18 cellular contexts compared by ENCODE assay signal in the genomic region with DNA sequence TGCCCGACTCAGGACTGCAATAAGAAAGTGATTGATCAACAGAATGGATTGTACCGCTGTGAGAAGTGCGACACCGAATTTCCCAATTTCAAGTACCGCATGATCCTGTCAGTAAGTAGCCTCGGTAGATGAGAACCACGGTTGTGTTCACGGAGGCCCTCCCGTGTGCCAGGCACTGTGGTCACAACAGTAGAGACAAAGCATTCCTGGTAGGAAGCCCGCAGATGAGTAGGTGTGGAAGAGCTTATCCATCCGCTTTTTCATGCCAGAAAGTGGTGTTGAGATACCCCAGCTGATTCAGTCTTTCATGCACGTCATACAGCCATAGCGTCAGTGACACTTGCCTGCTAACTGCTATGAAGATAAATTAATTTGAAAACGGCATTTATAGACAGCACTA. TPM values are rescaled to one million over a fixed set of nuclear protein-coding genes. Genes with fewer than 3 reads are reported as not detected.
A peak's percentile ranks its signal among the peaks of the same experiment; 100 is the strongest.
DNase-seq lines count a peak whose midpoint lies in the region; ATAC-seq, FAIRE-seq and TF ChIP-seq lines count a peak whose summit lies in the region.
"Had no signal": no experiment of that assay in that cellular context is flagged by ENCODE, and none has a peak within 500 bp of the region (broad histone marks: within the 10 kb centered on the region; RNA-seq: fewer than 3 reads in every experiment).

No MANE protein-coding gene starts in this region.

- intact Hi-C loops in GM12878 (cut with micrococcal nuclease; ENCODE audit: unreplicated experiment) = no loop called here
- intact Hi-C loops in heart left ventricle (cut with DNase I) = no loop called here
- intact Hi-C loops in right cardiac atrium (cut with DNase I) = loop anchor here in 1 of 4 donors (10.0 kb wide), 1 partner anchor 94 kb away; no protein-coding TSS in a partner anchor
- intact Hi-C loops in upper lobe of right lung (cut with DNase I) = no loop called here

- RAD21 ChIA-PET in GM12878 (lab: Charles Lee; ENCODE audit: unreplicated experiment) = no interaction called here

- TF ChIP-seq EP300 in GM12878 (IDR thresholded peaks at IDR 0.05; ENCODE audit: borderline replicate concordance in 1 of 2, control insufficient read depth in 1 of 2, low read depth in 2 of 2, low read length in 2 of 2) = no peak

- H3K27me3 ChIP-seq in GM12878 (replicated peaks in 1 of 2; ENCODE audit: control insufficient read depth in 2 of 2, insufficient read depth in 2 of 2, low read length in 1 of 2) = no peaks in the 10 kb centered on the region
- H3K27me3 ChIP-seq in heart left ventricle = no peaks in the 10 kb centered on the region
- H3K27me3 ChIP-seq in right cardiac atrium (ENCODE audit: control insufficient read depth, insufficient read depth) = no peaks in the 10 kb centered on the region
- H3K27me3 ChIP-seq in upper lobe of right lung = no peaks in the 10 kb centered on the region
- H3K27me3 ChIP-seq: BLaER1 treated with 17β-estradiol and CSF1 and Interleukin-3, amounts not matched to agents 10 nM and 100 nM had no signal

- no peak overlapping the region for H3K4me2 ChIP-seq in GM12878 (ENCODE audit: control insufficient read depth, insufficient read depth)
- H3K4me2 ChIP-seq: BLaER1 treated with 17β-estradiol and CSF1 and Interleukin-3, amounts not matched to agents 10 nM and 100 nM had no signal

- H3K27ac ChIP-seq in GM12878 (ENCODE audit: control insufficient read depth, insufficient read depth) (no peak overlapping the region), heart left ventricle (peak overlapping the region in 1 of 12 donors; percentile 25), right cardiac atrium (ENCODE audit: low read length) (peak overlapping the region; percentile 10), upper lobe of right lung (no peak overlapping the region)
- H3K27ac ChIP-seq: BLaER1 treated with 17β-estradiol and CSF1 and Interleukin-3, amounts not matched to agents 10 nM and 100 nM had no signal

- TF ChIP-seq CTCF in GM12878 (IDR thresholded peaks at IDR 0.05 in 2 of 3, conservative IDR thresholded peaks at IDR 0.05 in 1 of 3; ENCODE audit: control insufficient read depth in 2 of 3, extremely low read depth in 1 of 3, insufficient read depth in 1 of 3, low read depth in 3 of 3, low read length in 3 of 3) = no peak
- TF ChIP-seq CTCF in heart left ventricle (IDR thresholded peaks at IDR 0.05) = no peak
- TF ChIP-seq CTCF in upper lobe of right lung (IDR thresholded peaks at IDR 0.05) = no peak
- TF ChIP-seq CTCF in progenitor cell of endocrine pancreas (IDR thresholded peaks at IDR 0.05; ENCODE audit: unreplicated experiment) = no peak

- H3K36me3 Mint-ChIP-seq in progenitor cell of endocrine pancreas (ENCODE audit: insufficient read depth) = peaks cover 56% of the 10 kb centered on the region

- H3K4me3 ChIP-seq in GM12878 (no peak overlapping the region), heart left ventricle (no peak overlapping the region), right cardiac atrium (ENCODE audit: low read length) (no peak overlapping the region), upper lobe of right lung (no peak overlapping the region)
- H3K4me3 ChIP-seq: BLaER1 treated with 17β-estradiol and CSF1 and Interleukin-3, amounts not matched to agents 10 nM and 100 nM had no signal

- no peak overlapping the region for H3K4me3 Mint-ChIP-seq in progenitor cell of endocrine pancreas (ENCODE audit: low read depth)
- H3K4me3 Mint-ChIP-seq: B cell, H9 had no signal

- BruUV-seq in GM12878 (replicated peaks; lab: Mats Ljungman, UMichigan) = TSS peak; percentile 14

- in situ Hi-C loops in GM12878 (cut with MboI) = no loop called here

- H3K9me3 ChIP-seq in GM12878 (replicated peaks; ENCODE audit: control insufficient read depth, insufficient read depth, low read length) = no peaks in the 10 kb centered on the region; the same call in 2 of the 3 replicates
- H3K9me3 ChIP-seq in heart left ventricle = peaks cover 0 to 9% (median 0%) of the 10 kb centered on the region in 12 donors
- no peaks in the 10 kb centered on the region for H3K9me3 ChIP-seq in right cardiac atrium (ENCODE audit: control insufficient read depth, low read length)
- no peaks in the 10 kb centered on the region for H3K9me3 ChIP-seq in upper lobe of right lung

- H3K36me3 ChIP-seq in GM12878 (ENCODE audit: control insufficient read depth in 2 of 2, insufficient read depth in 2 of 2, low read length in 1 of 2) = peaks cover 14 to 43% of the 10 kb centered on the region in 2 experiments
- peaks cover 0 to 100% (median 97%) of the 10 kb centered on the region in 9 donors for H3K36me3 ChIP-seq in heart left ventricle
- H3K36me3 ChIP-seq in upper lobe of right lung = peaks cover 97% of the 10 kb centered on the region

- no peak for TF ChIP-seq POLR2A in GM12878 (IDR thresholded peaks at IDR 0.05; ENCODE audit: low read depth, low read length)
- no peak for TF ChIP-seq POLR2A in heart left ventricle (IDR thresholded peaks at IDR 0.05)

- no peaks in the 10 kb centered on the region for H3K27me3 Mint-ChIP-seq in progenitor cell of endocrine pancreas
- H3K27me3 Mint-ChIP-seq: B cell; CD8-positive, alpha-beta memory T cell had no signal

- H3K9me3 Mint-ChIP-seq in progenitor cell of endocrine pancreas (ENCODE audit: low read depth) = peaks cover 12% of the 10 kb centered on the region
- H3K9me3 Mint-ChIP-seq: CD8-positive, alpha-beta memory T cell; H9 had no signal

- H3K9ac ChIP-seq in GM12878 (ENCODE audit: control insufficient read depth, insufficient read depth, low read length) = no peak overlapping the region
- H3K9ac ChIP-seq: BLaER1 treated with 17β-estradiol and CSF1 and Interleukin-3, amounts not matched to agents 10 nM and 100 nM had no signal

- no peak overlapping the region for H3K27ac Mint-ChIP-seq in progenitor cell of endocrine pancreas
- H3K27ac Mint-ChIP-seq: B cell, H9 had no signal

- no peaks in the 10 kb centered on the region for H3K79me2 ChIP-seq in GM12878 (ENCODE audit: control insufficient read depth, insufficient read depth, low read length)

- CTCF ChIA-PET in GM12878 (lab: Yijun Ruan, JAX) = interaction anchor here (0.7 kb wide), 1 partner anchor 17 kb away, joined by 3 read pairs; no protein-coding TSS in a partner anchor

- H2AFZ ChIP-seq in GM12878 (ENCODE audit: control insufficient read depth, low read depth, low read length) = no peak overlapping the region

- DNase-seq in GM12878 (ENCODE audit: low read depth, low spot score) (no peak), heart left ventricle (no peak), right cardiac atrium (peak in 2 of 3 donors; percentile 57 to 66), upper lobe of right lung (peak; percentile 20), progenitor cell of endocrine pancreas (ENCODE audit: low spot score, unreplicated experiment) (no peak)
- DNase-seq: COR-L47, DMS 273 treated with DMSO at 0.1 percent for 48 hours, DMS53, DND-41, EL, H9 had no signal

- no peaks in the 10 kb centered on the region for H3K4me1 Mint-ChIP-seq in progenitor cell of endocrine pancreas (ENCODE audit: low read depth)
- H3K4me1 Mint-ChIP-seq: B cell, H9 had no signal

- FAIRE-seq in GM12878 (lab: Jason Lieb, UNC) = no peak
- FAIRE-seq: GM12891, GM19239, H1 had no signal

- H3K4me1 ChIP-seq in GM12878 (ENCODE audit: control insufficient read depth, insufficient read depth, low read length) (no peaks in the 10 kb centered on the region), heart left ventricle (no peaks in the 10 kb centered on the region), right cardiac atrium (ENCODE audit: control insufficient read depth, insufficient read depth, low read length) (no peaks in the 10 kb centered on the region), upper lobe of right lung (no peaks in the 10 kb centered on the region)
- H3K4me1 ChIP-seq: BLaER1 treated with 17β-estradiol and CSF1 and Interleukin-3, amounts not matched to agents 10 nM and 100 nM had no signal

- POLR2A ChIA-PET in GM12878 (lab: Charles Lee) = interaction anchor here (0.5 to 0.7 kb wide), 3 partner anchors 51 to 378 kb away, joined by 3 to 5 read pairs (median 4); no protein-coding TSS in a partner anchor

- 95% methylated on average over 14 of the region's 14 CpGs for WGBS in GM12878 (ENCODE audit: insufficient coverage, insufficient replicate concordance, low lambda C conversion rate, missing lambda C conversion rate)
- WGBS in heart left ventricle, 4 donors = 62 to 89% (median 68%) methylated on average over 14 of the region's 14 CpGs
- WGBS in right cardiac atrium = 65% methylated on average over 14 of the region's 14 CpGs

- no peak for TF ChIP-seq RAD21 in GM12878 (IDR thresholded peaks at IDR 0.05; ENCODE audit: insufficient read depth, low read depth, low read length)

- H4K20me1 ChIP-seq in GM12878 (ENCODE audit: control insufficient read depth, insufficient read depth) = no peaks in the 10 kb centered on the region

- SMC1A ChIA-PET in GM12878 (lab: Charles Lee; ENCODE audit: uncharacterized antibody, unreplicated experiment) = no interaction called here

- ATAC-seq in GM12878 (no peak), heart left ventricle (peak in 3 of 4 donors; percentile 42 to 90 (median 87)), right cardiac atrium (peak; percentile 88 to 91), upper lobe of right lung (no peak), HG03039 (IDR thresholded peaks at IDR 0.05; ENCODE audit: unreplicated experiment) (no peak)

RNA-seq across cellular contexts. Expression of gene RPA1, which starts 58.9 kb away (rescaled TPM):
- total RNA-seq in GM12878 (2013; cell fraction: nucleolus; rRNA removed) = 29.6 and 32.9 TPM in 2 replicates
- 43.1 and 48.6 TPM in 2 replicates for total RNA-seq in GM12878 (2014; rRNA removed)
- 42.7 and 43.2 TPM in 2 replicates for total RNA-seq in GM12878 (2014; rRNA removed; fragmentation: Illumina TruSeq; extraction: Trizol)
- total RNA-seq in GM12878 (2021) = 187 and 198 TPM in 2 replicates
- polyA plus RNA-seq in GM12878 (2011; ENCODE audit: low read depth) = 64.8 TPM
- 149 and 153 TPM in 2 replicates for polyA plus RNA-seq in GM12878 (2011; rRNA removed)
- 109 and 140 TPM in 2 replicates for polyA plus RNA-seq in GM12878 (2011; cell fraction: cytosol; rRNA removed)
- 79.5 and 99.2 TPM in 2 replicates for polyA plus RNA-seq in GM12878 (2011; cell fraction: nucleus; rRNA removed)
- 51.2 and 71.0 TPM in 2 replicates for polyA plus RNA-seq in GM12878 (2012)
- 75.9 and 92.3 TPM in 2 replicates for polyA plus RNA-seq in GM12878 (2014; fragmentation: Illumina TruSeq; extraction: Trizol)
- 10 to 100 TPM; 35.9 to 50.6 TPM for polyA plus RNA-seq in GM12878 (2014; fragmentation: Nextera tagmentation; extraction: Ambion mirVana)
- 66.5 and 69.0 TPM in 2 replicates for polyA plus RNA-seq in GM12878 (2014; rRNA removed)
- 100 to 1,000 TPM; 118 to 125 TPM for polyA plus RNA-seq in GM12878 (2016; fragmentation: Nextera tagmentation; extraction: Ambion mirVana)
- polyA minus RNA-seq in GM12878 (2011; rRNA and poly(A)+ RNA removed) = 132 and 200 TPM in 2 replicates
- 28.2 and 38.2 TPM in 2 replicates for polyA minus RNA-seq in GM12878 (2011; cell fraction: cytosol; rRNA and poly(A)+ RNA removed)
- polyA minus RNA-seq in GM12878 (2011; cell fraction: nucleus; rRNA and poly(A)+ RNA removed) = 15.2 and 23.2 TPM in 2 replicates
- total RNA-seq in heart left ventricle = 10 to 100 TPM; 20.1 to 87.4 (median 64.6) TPM
- 10 to 100 TPM; 10.4 to 35.0 TPM for polyA plus RNA-seq in heart left ventricle
- total RNA-seq in right cardiac atrium = 100 to 1,000 TPM in 1 of 4 donors, 10 to 100 TPM in 3; 68.1 to 103 (median 81.6) TPM
- polyA plus RNA-seq in right cardiac atrium = 28.0 TPM
- total RNA-seq in upper lobe of right lung = 56.7 TPM
- total RNA-seq in progenitor cell of endocrine pancreas = 111 and 119 TPM in 2 replicates

RNA-seq across cellular contexts. Expression of gene SMYD4, which starts 59.0 kb away (rescaled TPM):
- 70.0 and 73.8 TPM in 2 replicates for total RNA-seq in GM12878 (2013; cell fraction: nucleolus; rRNA removed)
- total RNA-seq in GM12878 (2014; rRNA removed) (13.7 and 13.8 TPM in 2 replicates), GM12878 (2014; rRNA removed; fragmentation: Illumina TruSeq; extraction: Trizol) (13.6 and 13.7 TPM in 2 replicates), GM12878 (2021) (15.6 and 15.8 TPM in 2 replicates), heart left ventricle (10 to 100 TPM in 3 of 9 donors, 1 to 10 TPM in 6; 5.2 to 15.9 (median 8.3) TPM), right cardiac atrium (10 to 100 TPM; 10.3 to 14.6 (median 11.4) TPM), upper lobe of right lung (17.8 TPM), progenitor cell of endocrine pancreas (26.6 and 33.5 TPM in 2 replicates)
- polyA plus RNA-seq in GM12878 (2011; ENCODE audit: low read depth) = 6.0 TPM
- polyA plus RNA-seq in GM12878 (2011; rRNA removed) (12.5 and 15.1 TPM in 2 replicates), GM12878 (2014; fragmentation: Illumina TruSeq; extraction: Trizol) (13.5 and 15.3 TPM in 2 replicates), GM12878 (2014; fragmentation: Nextera tagmentation; extraction: Ambion mirVana) (1 to 10 TPM; 2.1 to 2.6 TPM), GM12878 (2014; rRNA removed) (11.9 and 12.0 TPM in 2 replicates), GM12878 (2016; fragmentation: Nextera tagmentation; extraction: Ambion mirVana) (10 to 100 TPM; 16.5 to 18.8 TPM), heart left ventricle (1 to 10 TPM; 5.6 to 6.5 TPM), right cardiac atrium (6.5 TPM)
- polyA plus RNA-seq in GM12878 (2011; cell fraction: cytosol; rRNA removed) = 11.4 and 13.0 TPM in 2 replicates
- polyA plus RNA-seq in GM12878 (2011; cell fraction: nucleus; rRNA removed) = 14.3 and 16.4 TPM in 2 replicates
- polyA plus RNA-seq in GM12878 (2012) = 6.7 and 7.6 TPM in 2 replicates
- 21.2 and 21.9 TPM in 2 replicates for polyA minus RNA-seq in GM12878 (2011; rRNA and poly(A)+ RNA removed)
- 3.2 and 7.9 TPM in 2 replicates for polyA minus RNA-seq in GM12878 (2011; cell fraction: cytosol; rRNA and poly(A)+ RNA removed)
- polyA minus RNA-seq in GM12878 (2011; cell fraction: nucleus; rRNA and poly(A)+ RNA removed) = 11.4 and 20.1 TPM in 2 replicates

Comparison
In these comparisons a context has a peak if more than half of its experiments do, and no peak if none do; other contexts are left out.
1. DNase-seq: peak in right cardiac atrium (2 of 3) and upper lobe of right lung (single experiment); none in GM12878 (single experiment), heart left ventricle (0 of 5) and progenitor cell of endocrine pancreas (single experiment).
2. ATAC-seq: peak in heart left ventricle (3 of 4) and right cardiac atrium (2 of 2); none in GM12878 (single experiment), upper lobe of right lung (single experiment) and HG03039 (single experiment).